20 cellular contexts compared by ENCODE assay signal in genomic region chr20:48578397-48579098, GRCh38.
DNase-seq lines count a peak whose midpoint lies in the region; ATAC-seq, FAIRE-seq and TF ChIP-seq lines count a peak whose summit lies in the region.
"Had no signal": no experiment of that assay in that cellular context is flagged by ENCODE, and none has a peak within 500 bp of the region (broad histone marks: within the 10 kb centered on the region; RNA-seq: fewer than 3 reads in every experiment).

No MANE protein-coding gene starts in this region.

- no peak overlapping the region for H4K8ac ChIP-seq in H1 (ENCODE audit: extremely low read depth, insufficient read depth, low read length)

- no peaks in the 10 kb centered on the region for H3K79me1 ChIP-seq in H1 (ENCODE audit: low read depth, low read length)

- H3K27me3 ChIP-seq in BE2C (no peaks in the 10 kb centered on the region), PC-3 (ENCODE audit: low read length) (peaks cover 22% of the 10 kb centered on the region), H1 (replicated peaks in 1 of 4; ENCODE audit: control insufficient read depth in 3 of 4, extremely low read depth in 1 of 4, insufficient read depth in 3 of 4, low read length in 3 of 4) (no peaks in the 10 kb centered on the region), spleen (replicated peaks in 1 of 7) (peaks cover 0 to 65% (median 0%) of the 10 kb centered on the region in 7 donors)
- H3K27me3 ChIP-seq: ascending aorta had no signal

- CTCF ChIA-PET in PC-3 (lab: Charles Lee) (no interaction called here), H1 (lab: Charles Lee; ENCODE audit: partially characterized antibody) (interaction anchor here (1.4 to 2.8 kb wide), 3 partner anchors 12 to 212 kb away, joined by 5 to 17 read pairs (median 5); no protein-coding TSS in a partner anchor)

- H3F3A ChIP-seq in PC-3 (ENCODE audit: low read length, unreplicated experiment), result no peaks in the 10 kb centered on the region

- H2BK20ac ChIP-seq in H1 (ENCODE audit: low read length), result no peak overlapping the region

- POLR2A ChIA-PET in PC-3 (lab: Charles Lee; ENCODE audit: unreplicated experiment), result no interaction called here
- POLR2A ChIA-PET in H1 (lab: Charles Lee; ENCODE audit: partially characterized antibody), result interaction anchor here (0.6 kb wide), 1 partner anchor 34 kb away, joined by 3 read pairs; no protein-coding TSS in a partner anchor

- no peak overlapping the region for H3K4me2 ChIP-seq in PC-3 (ENCODE audit: low read length)
- no peak overlapping the region for H3K4me2 ChIP-seq in H1 (ENCODE audit: insufficient read depth in 1 of 2, low read depth in 2 of 2, low read length in 2 of 2)

- H3K23me2 ChIP-seq in H1 (ENCODE audit: low read depth, low read length), result no peaks in the 10 kb centered on the region

- 83% methylated on average over 11 of the region's 11 CpGs; no CpG with 5 or more reads in 1 of the 2 experiments for WGBS in H1 (ENCODE audit: extremely low coverage in 1 of 2, insufficient coverage in 1 of 2, insufficient read length in 1 of 2, insufficient replicate concordance in 2 of 2, low coverage in 1 of 2, low lambda C conversion rate in 2 of 2, missing lambda C conversion rate in 1 of 2), 2 experiments
- WGBS in spleen, 5 donors, result 75 to 92% (median 83%) methylated on average over 11 of the region's 11 CpGs

- H3K79me2 ChIP-seq in PC-3 (ENCODE audit: low read length), result no peaks in the 10 kb centered on the region
- no peaks in the 10 kb centered on the region for H3K79me2 ChIP-seq in H1 (ENCODE audit: control insufficient read depth in 1 of 2, insufficient read depth in 2 of 2, low read length in 2 of 2)

- no peak for DNase-seq in BE2C
- no peak for DNase-seq in GM10266 (ENCODE audit: extremely low spot score)
- DNase-seq in PC-3, result peak; percentile 30
- no peak for DNase-seq in H1 (ENCODE audit: low read depth in 1 of 2, low spot score in 2 of 2)
- no peak for DNase-seq in spleen
- no peak for DNase-seq in mesenteric fat pad (ENCODE audit: low spot score)
- DNase-seq in epidermal melanocyte (ENCODE audit: insufficient read length, low spot score), result no peak
- DNase-seq: activated CD4-positive, alpha-beta T cell treated with anti-CD3 and anti-CD28 coated beads, Interleukin-2, amount 50 U/mL, for 4 hours; activated naive CD4-positive, alpha-beta T cell; foreskin fibroblast; hypothalamus; kidney; naive thymus-derived CD4-positive, alpha-beta T cell; NCI-H526 treated with DMSO at 0.1 percent for 48 hours; stimulated activated CD4-positive, alpha-beta T cell treated with anti-CD3 and anti-CD28 coated beads, Interleukin-4, amount 100 ng/mL, for 24 hours; upper lobe of right lung had no signal

- H4K20me1 ChIP-seq in PC-3 (ENCODE audit: low read length), result no peaks in the 10 kb centered on the region
- H4K20me1 ChIP-seq in H1 (replicated peaks in 1 of 2; ENCODE audit: control insufficient read depth in 1 of 2, insufficient read depth in 2 of 2, low read length in 2 of 2), result no peaks in the 10 kb centered on the region

- no peak overlapping the region for H3K27ac ChIP-seq in PC-3 (ENCODE audit: low read length)
- no peak overlapping the region for H3K27ac ChIP-seq in H1 (ENCODE audit: low read depth, low read length)
- H3K27ac ChIP-seq in spleen, result no peak overlapping the region
- H3K27ac ChIP-seq: ascending aorta, skin epidermis, upper lobe of right lung had no signal

- H3K56ac ChIP-seq in H1 (replicated peaks; ENCODE audit: insufficient read length, low read depth, low read length), result no peak overlapping the region

- H3K9ac ChIP-seq in PC-3 (ENCODE audit: low read length) (no peak overlapping the region), H1 (replicated peaks in 1 of 4; ENCODE audit: extremely low read depth in 1 of 4, low read depth in 3 of 4, low read length in 3 of 4) (no peak overlapping the region)

- H3K14ac ChIP-seq in H1 (ENCODE audit: insufficient read length), result no peak overlapping the region

- no peak overlapping the region for H3K4me3 ChIP-seq in BE2C (ENCODE audit: low read depth, low read length)
- H3K4me3 ChIP-seq in PC-3 (ENCODE audit: low read length), result no peak overlapping the region
- H3K4me3 ChIP-seq in H1 (ENCODE audit: extremely low read depth in 1 of 4, insufficient read depth in 2 of 4, low read depth in 3 of 4, low read length in 4 of 4), result no peak overlapping the region
- no peak overlapping the region for H3K4me3 ChIP-seq in spleen
- H3K4me3 ChIP-seq: ascending aorta, skin epidermis, upper lobe of right lung had no signal

- no peak overlapping the region for H4K5ac ChIP-seq in H1 (ENCODE audit: insufficient read length, low read depth, low read length)

- H3K4ac ChIP-seq in H1 (replicated peaks; ENCODE audit: insufficient read length, low read depth, low read length), result no peak overlapping the region

- no peak overlapping the region for H2BK5ac ChIP-seq in H1 (ENCODE audit: low read depth, low read length)

- H4K91ac ChIP-seq in H1 (replicated peaks; ENCODE audit: insufficient read length, low read length), result no peak overlapping the region

- H2AFZ ChIP-seq in PC-3 (ENCODE audit: low read length), result no peak overlapping the region
- no peak overlapping the region; the same call in 1 of the 2 replicates for H2AFZ ChIP-seq in H1 (ENCODE audit: low read length)

- H3K18ac ChIP-seq in H1 (ENCODE audit: extremely low read depth, low read length), result no peak overlapping the region

- no peak overlapping the region for H2BK15ac ChIP-seq in H1 (ENCODE audit: low read length)

- no peak overlapping the region for H3K23ac ChIP-seq in H1 (ENCODE audit: insufficient read length)

- TF ChIP-seq EP300 in H1 (IDR thresholded peaks at IDR 0.05; ENCODE audit: borderline replicate concordance in 1 of 2, low read depth in 2 of 2, low read length in 2 of 2), result no peak

- no peak overlapping the region for H2BK120ac ChIP-seq in H1 (replicated peaks; ENCODE audit: low read depth, low read length)

- 0 out of 2 replicates have a peak overlapping the region, but pooled peaks have one; percentile 17 for H2BK12ac ChIP-seq in H1 (ENCODE audit: low read depth, low read length)

- no peaks in the 10 kb centered on the region for H3K9me2 ChIP-seq in PC-3 (replicated peaks; ENCODE audit: low read length)

- BruUV-seq in PC-3 (replicated peaks; lab: Mats Ljungman, UMichigan), result no TSS peak

- FAIRE-seq in H1 (lab: Jason Lieb, UNC), result no peak
- FAIRE-seq: colon, kidney, RCC 7860 had no signal

- H3K4me1 ChIP-seq in BE2C, result 0 out of 2 replicates have a peak, but pooled peaks cover 3% of the 10 kb centered on the region
- H3K4me1 ChIP-seq in PC-3 (ENCODE audit: insufficient read depth, low read length), result no peaks in the 10 kb centered on the region
- no peaks in the 10 kb centered on the region for H3K4me1 ChIP-seq in H1 (replicated peaks in 1 of 4; ENCODE audit: control insufficient read depth in 3 of 4, insufficient read depth in 4 of 4, low read length in 3 of 4)
- H3K4me1 ChIP-seq in spleen, result no peaks in the 10 kb centered on the region
- H3K4me1 ChIP-seq: ascending aorta, upper lobe of right lung had no signal

- H3K9me3 ChIP-seq in BE2C, result no peaks in the 10 kb centered on the region
- H3K9me3 ChIP-seq in PC-3 (ENCODE audit: low read length), result no peaks in the 10 kb centered on the region
- H3K9me3 ChIP-seq in H1 (ENCODE audit: insufficient read depth in 2 of 2, low read depth in 1 of 2, low read length in 1 of 2), result no peaks in the 10 kb centered on the region
- no peaks in the 10 kb centered on the region for H3K9me3 ChIP-seq in spleen
- H3K9me3 ChIP-seq: ascending aorta, upper lobe of right lung had no signal

- H2AK5ac ChIP-seq in H1 (ENCODE audit: low read depth, low read length), result no peak overlapping the region

- TF ChIP-seq CTCF in BE2C (IDR thresholded peaks at IDR 0.05; ENCODE audit: low read depth, low read length) (peak; percentile 28), GM10266 (IDR thresholded peaks at IDR 0.05; ENCODE audit: control insufficient read depth, insufficient read depth, low read depth, missing control alignments) (peak; percentile 28), PC-3 (conservative IDR thresholded peaks at IDR 0.05; ENCODE audit: low read depth, low read length) (peak; percentile 46; the same call in 1 of the 2 replicates), H1 (IDR thresholded peaks at IDR 0.05; ENCODE audit: control extremely low read depth in 1 of 3, insufficient read depth in 1 of 3, low read depth in 1 of 3, low read length in 3 of 3) (peak in 2 of 3 experiments; percentile 16 to 41; a peak in 3 of 4 replicates), spleen (IDR thresholded peaks at IDR 0.05 in 8 of 11, conservative IDR thresholded peaks at IDR 0.05 in 3 of 11) (no peak)

- no peak for ATAC-seq in PC-3
- ATAC-seq: naive thymus-derived CD4-positive, alpha-beta T cell had no signal

- H3K36me3 ChIP-seq in BE2C (no peaks in the 10 kb centered on the region), PC-3 (ENCODE audit: low read depth, low read length) (no peaks in the 10 kb centered on the region), H1 (ENCODE audit: control insufficient read depth in 2 of 4, insufficient read depth in 4 of 4, low read length in 3 of 4) (no peaks in the 10 kb centered on the region), spleen (no peaks in the 10 kb centered on the region)
- H3K36me3 ChIP-seq: ascending aorta, upper lobe of right lung had no signal

- TF ChIP-seq RAD21 in H1 (IDR thresholded peaks at IDR 0.05 in 1 of 2, conservative IDR thresholded peaks at IDR 0.05 in 1 of 2; ENCODE audit: low read depth in 2 of 2, low read length in 2 of 2), result peak; percentile 11 to 46; a peak in 2 of 4 replicates

- no peak for TF ChIP-seq POLR2A in H1 (IDR thresholded peaks at IDR 0.05; ENCODE audit: control extremely low read depth in 1 of 2, low read depth in 2 of 2, low read length in 2 of 2)
- TF ChIP-seq POLR2A in spleen (IDR thresholded peaks at IDR 0.05), result no peak

- intact Hi-C loops in PC-3 (cut with micrococcal nuclease), result no loop called here
- intact Hi-C loops in spleen (cut with DNase I; ENCODE audit: low total_unique reads), result no loop called here

TF ChIP-seq in H1, 55 proteins besides CTCF, POLR2A, EP300 and RAD21 (continues in another document):
- no peak for TF ChIP-seq PHF8 (conservative IDR thresholded peaks at IDR 0.05; ENCODE audit: low read depth, low read length)
- no peak for TF ChIP-seq RFX5 (IDR thresholded peaks at IDR 0.05; ENCODE audit: borderline replicate concordance, low read depth, low read length)
- no peak for TF ChIP-seq MAX (IDR thresholded peaks at IDR 0.05)
- no peak for TF ChIP-seq NANOG (IDR thresholded peaks at IDR 0.05; ENCODE audit: insufficient read depth, low read depth, low read length, poor library complexity, severe bottlenecking)
- TF ChIP-seq JUND (IDR thresholded peaks at IDR 0.05; ENCODE audit: low read length), result no peak
- no peak for TF ChIP-seq POU5F1 (IDR thresholded peaks at IDR 0.05; ENCODE audit: low read depth, low read length)
- no peak for TF ChIP-seq GABPA (IDR thresholded peaks at IDR 0.05; ENCODE audit: borderline replicate concordance, insufficient read depth, low read length)
- no peak for TF ChIP-seq RXRA (IDR thresholded peaks at IDR 0.05; ENCODE audit: insufficient read depth, low read depth, low read length)
- TF ChIP-seq SIX5 (IDR thresholded peaks at IDR 0.05; ENCODE audit: low read depth, low read length), result no peak

Comparison
In these comparisons a context has a peak if more than half of its experiments do, and no peak if none do; other contexts are left out.
1. CTCF ChIP-seq: peak in BE2C (single experiment), GM10266 (single experiment), PC-3 (single experiment) and H1 (2 of 3); none in spleen (0 of 11).